In genomic region chr17:72183194-72183685, GRCh38 we compare ENCODE assay signal across 21 cellular contexts.
DNase-seq lines count a peak whose midpoint lies in the region; ATAC-seq and TF ChIP-seq lines count a peak whose summit lies in the region.
"Had no signal": no experiment of that assay in that cellular context is flagged by ENCODE, and none has a peak within 500 bp of the region (broad histone marks: within the 10 kb centered on the region; RNA-seq: fewer than 3 reads in every experiment).

No MANE protein-coding gene starts in this region.

- peak; percentile 81 for DNase-seq in DMS53 treated with DMSO at 0.1 percent for 48 hours (lab: John Stamatoyannopoulos, UW; ENCODE audit: unreplicated experiment)
- DNase-seq in NCI-H2029 (lab: John Stamatoyannopoulos, UW), result peak; percentile 52
- no peak for DNase-seq in neuronal stem cell (ENCODE audit: low spot score)
- DNase-seq in heart left ventricle, result no peak
- DNase-seq: activated CD4-positive, alpha-beta T cell treated with anti-CD3 and anti-CD28 coated beads, Interleukin-2, amount 10 ng/mL, durations not matched to agents 7 days and 5 days; Calu3; H7; Kasumi-1; kidney glomerular epithelial cell; MV-4-11; naive thymus-derived CD8-positive, alpha-beta T cell; NCI-H1694; RPMI8226; stimulated activated CD4-positive, alpha-beta T cell treated with anti-CD3 and anti-CD28 coated beads, Interleukin-15, amount 100 ng/mL, for 24 hours; T-cell; upper lobe of right lung had no signal

- H3K4me2 ChIP-seq in neuronal stem cell (ENCODE audit: insufficient read depth, low read length, poor library complexity, severe bottlenecking), result no peak overlapping the region

- no peak overlapping the region for H2BK5ac ChIP-seq in neuronal stem cell (ENCODE audit: low read length)

- no peak overlapping the region for H2BK120ac ChIP-seq in neuronal stem cell (ENCODE audit: low read depth, low read length)

- H4K8ac ChIP-seq in neuronal stem cell (ENCODE audit: low read depth, low read length), result no peak overlapping the region

- H3K9ac ChIP-seq in neuronal stem cell (ENCODE audit: low read depth, low read length, poor library complexity), result no peak overlapping the region

- H2AFZ ChIP-seq in neuronal stem cell (ENCODE audit: low read length), result no peak overlapping the region

- TF ChIP-seq CTCF in VCaP (conservative IDR thresholded peaks at IDR 0.05), result no peak
- TF ChIP-seq CTCF in heart left ventricle (IDR thresholded peaks at IDR 0.05), result no peak

- H3K36me3 ChIP-seq in neuronal stem cell (replicated peaks in 1 of 2; ENCODE audit: control insufficient read depth in 2 of 2, insufficient read depth in 2 of 2, low read length in 2 of 2), result no peaks in the 10 kb centered on the region
- H3K36me3 ChIP-seq in heart left ventricle, result no peaks in the 10 kb centered on the region
- H3K36me3 ChIP-seq: upper lobe of right lung had no signal

- peak overlapping the region; percentile 84 for H3K27ac ChIP-seq in VCaP
- H3K27ac ChIP-seq in neuronal stem cell (replicated peaks; ENCODE audit: low read length), result no peak overlapping the region
- no peak overlapping the region for H3K27ac ChIP-seq in heart left ventricle
- H3K27ac ChIP-seq: upper lobe of right lung had no signal

- peak overlapping the region; percentile 20 for H2AK5ac ChIP-seq in neuronal stem cell (ENCODE audit: low read depth, low read length)

- H3K4me1 ChIP-seq in neuronal stem cell (ENCODE audit: control insufficient read depth in 2 of 2, insufficient read depth in 1 of 2, low read depth in 1 of 2, low read length in 2 of 2) (peaks cover 0 to 13% of the 10 kb centered on the region in 2 donors), heart left ventricle (peaks cover 0 to 23% (median 0%) of the 10 kb centered on the region in 12 donors)
- H3K4me1 ChIP-seq: upper lobe of right lung had no signal

- ATAC-seq in GM19455 (IDR thresholded peaks at IDR 0.05; ENCODE audit: unreplicated experiment), result no peak
- ATAC-seq in HG03095 (IDR thresholded peaks at IDR 0.05; ENCODE audit: unreplicated experiment), result no peak
- no peak for ATAC-seq in heart left ventricle
- ATAC-seq: naive thymus-derived CD8-positive, alpha-beta T cell; stimulated activated memory B cell treated with anti-CD40 and anti-IgM and Interleukin-4, amounts not matched to agents 10 μg/mL and 1 μg/mL and 100 μg/mL, for 72 hours; T-cell; upper lobe of right lung had no signal

- WGBS in neuronal stem cell (ENCODE audit: extremely low coverage in 2 of 2, insufficient read length in 2 of 2, insufficient replicate concordance in 1 of 2), 2 donors, result no CpG with 5 or more reads among the region's 4 CpGs
- 88 to 91% (median 89%) methylated on average over 4 of the region's 4 CpGs for WGBS in heart left ventricle, 4 donors

- TF ChIP-seq POLR2A in heart left ventricle (IDR thresholded peaks at IDR 0.05), result no peak

- intact Hi-C loops in heart left ventricle (cut with DNase I), result no loop called here

- no peaks in the 10 kb centered on the region for H3K79me1 ChIP-seq in neuronal stem cell (ENCODE audit: low read depth, low read length)

- no peak overlapping the region for H2BK15ac ChIP-seq in neuronal stem cell (ENCODE audit: low read length)

- H3K4ac ChIP-seq in neuronal stem cell (ENCODE audit: low read length), result no peak overlapping the region

- no peak overlapping the region for H3K14ac ChIP-seq in neuronal stem cell (ENCODE audit: low read length)

- no peak overlapping the region for H3K23ac ChIP-seq in neuronal stem cell (ENCODE audit: low read depth, low read length, poor library complexity)

- no peaks in the 10 kb centered on the region for H3K9me3 ChIP-seq in neuronal stem cell (replicated peaks in 1 of 2; ENCODE audit: control insufficient read depth in 2 of 2, insufficient read depth in 1 of 2, low read depth in 1 of 2, low read length in 2 of 2)
- H3K9me3 ChIP-seq in heart left ventricle, result no peaks in the 10 kb centered on the region
- H3K9me3 ChIP-seq: upper lobe of right lung had no signal

- no peak overlapping the region for H4K91ac ChIP-seq in neuronal stem cell (ENCODE audit: low read depth, low read length, poor library complexity)

- H3K18ac ChIP-seq in neuronal stem cell (ENCODE audit: low read length), result no peak overlapping the region

- H3K4me3 ChIP-seq in neuronal stem cell (ENCODE audit: low read length in 2 of 2), result no peak overlapping the region
- no peak overlapping the region for H3K4me3 ChIP-seq in heart left ventricle
- H3K4me3 ChIP-seq: lung, upper lobe of right lung had no signal

- no peaks in the 10 kb centered on the region for H3K27me3 ChIP-seq in neuronal stem cell (ENCODE audit: control insufficient read depth in 3 of 3, insufficient read depth in 3 of 3, low read depth in 1 of 3, low read length in 3 of 3)
- H3K27me3 ChIP-seq in heart left ventricle, result no peaks in the 10 kb centered on the region
- H3K27me3 ChIP-seq: upper lobe of right lung had no signal

- no peak overlapping the region for H2BK12ac ChIP-seq in neuronal stem cell (ENCODE audit: low read length)

Comparison
In these comparisons a context has a peak if more than half of its experiments do, and no peak if none do; other contexts are left out.
1. DNase-seq: peak in DMS53 treated with DMSO at 0.1 percent for 48 hours (single experiment) and NCI-H2029 (single experiment); none in neuronal stem cell (single experiment) and heart left ventricle (0 of 5).